8 cellular contexts compared by ENCODE assay signal in the genomic region with DNA sequence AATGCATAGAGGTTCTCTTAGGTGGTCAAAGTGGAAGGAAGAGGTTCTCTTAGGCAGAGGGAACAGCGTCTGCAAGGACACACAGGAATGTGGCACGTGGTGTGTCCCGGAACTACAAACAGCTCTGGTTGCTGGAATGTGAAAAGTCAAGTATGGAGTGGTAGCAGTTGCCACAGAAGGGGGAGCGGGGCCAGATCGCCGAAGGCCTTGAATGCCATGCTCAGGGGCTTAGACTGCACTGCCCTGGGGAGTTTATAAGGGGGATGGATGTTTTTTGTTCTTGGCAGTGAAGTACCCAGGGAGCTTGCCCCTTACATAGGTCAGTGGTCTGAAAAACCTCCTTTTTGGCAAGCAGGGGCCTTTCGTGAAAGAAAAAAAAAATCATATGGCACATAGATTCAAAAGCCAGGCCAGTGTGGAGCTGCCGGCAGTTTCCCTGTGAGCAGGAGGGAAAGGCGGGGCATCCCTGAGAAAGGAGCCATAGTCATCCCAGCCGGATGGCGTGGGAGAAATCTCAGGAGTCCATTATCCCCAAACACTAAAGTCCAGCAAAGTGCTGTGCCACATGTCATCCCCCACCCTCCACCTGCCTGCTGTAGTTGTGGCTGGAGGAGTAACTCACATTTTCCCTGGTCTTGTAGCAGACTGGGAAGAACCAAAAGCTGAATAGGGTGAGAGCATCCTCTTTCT. TPM values are rescaled to one million over a fixed set of nuclear protein-coding genes. Genes with fewer than 3 reads are reported as not detected.
DNase-seq lines count a peak whose midpoint lies in the region; ATAC-seq and TF ChIP-seq lines count a peak whose summit lies in the region.

No MANE protein-coding gene starts in this region.

- TF ChIP-seq EP300 in ovary (IDR thresholded peaks at IDR 0.05), result no peak

- intact Hi-C loops in ovary (cut with DNase I), result loop anchor here (5.0 to 10.0 kb wide), 4 partner anchors 188 to 1138 kb away; partner anchors contain the start of gene TLK1 (in 1 of the 4)

- no peak for TF ChIP-seq CTCF in ovary (IDR thresholded peaks at IDR 0.05)

- ATAC-seq in HG03469 (IDR thresholded peaks at IDR 0.05; ENCODE audit: unreplicated experiment) (no peak), HG03280 (IDR thresholded peaks at IDR 0.05; ENCODE audit: unreplicated experiment) (no peak), HG03442 (IDR thresholded peaks at IDR 0.05; ENCODE audit: unreplicated experiment) (no peak)

- peaks cover 2% of the 10 kb centered on the region for H3K4me1 ChIP-seq in ovary (ENCODE audit: insufficient read depth)

- DNase-seq in COLO829 (ENCODE audit: low spot score) (peak; percentile 20), NCI-H460 (ENCODE audit: extremely low read depth, low read depth) (peak; percentile 11), epithelial cell of prostate (ENCODE audit: low read depth, low spot score) (no peak), ovary (peak in 1 of 5 donors; percentile 34), NCI-H2196 (lab: John Stamatoyannopoulos, UW; ENCODE audit: unreplicated experiment) (no peak)

- H3K4me3 ChIP-seq in ovary, result peak overlapping the region; percentile 71

- H3K27ac ChIP-seq in epithelial cell of prostate, result peak overlapping the region; percentile 46
- peak overlapping the region in 1 of 2 donors; percentile 77 for H3K27ac ChIP-seq in ovary

- no peak for TF ChIP-seq POLR2A in ovary (IDR thresholded peaks at IDR 0.05)

- H3K36me3 ChIP-seq in ovary, result no peaks in the 10 kb centered on the region

- H3K27me3 ChIP-seq in ovary, result no peaks in the 10 kb centered on the region

- WGBS in ovary, 3 donors, result 52 to 66% (median 61%) methylated on average over 11 of the region's 11 CpGs

- no peaks in the 10 kb centered on the region for H3K9me3 ChIP-seq in ovary

RNA-seq across cellular contexts. Expression of gene GORASP2, which starts 45.4 kb away (rescaled TPM):
- total RNA-seq in NCI-H460 (2014; rRNA removed; shearing (Covaris generic)), result 46.8 and 55.6 TPM in 2 replicates
- 16.6 and 64.0 TPM in 2 replicates for polyA plus RNA-seq in NCI-H460 (2014; cell fraction: nucleus; rRNA removed)
- 10 to 100 TPM; 23.8 to 89.2 (median 71.0) TPM for total RNA-seq in ovary
- 100 to 1,000 TPM in 1 of 2 donors, 10 to 100 TPM in 1; 41.7 to 132 TPM for polyA plus RNA-seq in ovary

Comparison
In these comparisons a context has a peak if more than half of its experiments do, and no peak if none do; other contexts are left out.
1. DNase-seq: peak in COLO829 (single experiment) and NCI-H460 (single experiment); none in epithelial cell of prostate (single experiment) and NCI-H2196 (single experiment).